Comparison of ENCODE assay signal across 12 cellular contexts in genomic region chr17:19341641-19342610, GRCh38. TPM values are rescaled to one million over a fixed set of nuclear protein-coding genes. Genes with fewer than 3 reads are reported as not detected.
DNase-seq lines count a peak whose midpoint lies in the region; ATAC-seq, FAIRE-seq and TF ChIP-seq lines count a peak whose summit lies in the region.
"Had no signal": no experiment of that assay in that cellular context is flagged by ENCODE, and none has a peak within 500 bp of the region (broad histone marks: within the 10 kb centered on the region; RNA-seq: fewer than 3 reads in every experiment).

No MANE protein-coding gene starts in this region.

- peaks cover 22% of the 10 kb centered on the region for H3K4me1 ChIP-seq in mesodermal cell (ENCODE audit: control insufficient read depth, insufficient read depth, low read length, poor library complexity, severe bottlenecking)

- no peak for DNase-seq in activated naive CD4-positive, alpha-beta T cell treated with anti-CD3 and anti-CD28 coated beads for 36 hours
- no peak for DNase-seq in activated naive CD4-positive, alpha-beta T cell treated with anti-CD3 and anti-CD28 coated beads, Interleukin-2, amount 50 U/mL, for 16 hours
- DNase-seq in bronchial epithelial cell (ENCODE audit: low read depth) (no peak), type B pancreatic cell (ENCODE audit: extremely low spot score, unreplicated experiment) (no peak), H4 (ENCODE audit: low spot score) (no peak)
- no peak for DNase-seq in activated CD4-positive, alpha-beta T cell treated with anti-CD3 and anti-CD28 coated beads for 4 hours
- DNase-seq: GF-D8; NCI-H187; stimulated activated CD4-positive, alpha-beta T cell treated with anti-CD3 and anti-CD28 coated beads, Interleukin-4, amount 100 ng/mL, for 4 hours had no signal

- no peaks in the 10 kb centered on the region for H3K9me3 ChIP-seq in mesodermal cell (ENCODE audit: control insufficient read depth, low read length)
- H3K9me3 ChIP-seq: neutrophil had no signal

- peak overlapping the region; percentile 12 for H3K27ac Mint-ChIP-seq in activated naive CD4-positive, alpha-beta T cell treated with anti-CD3 and anti-CD28 coated beads for 36 hours
- H3K27ac Mint-ChIP-seq in type B pancreatic cell = peak overlapping the region; percentile 55
- no peak overlapping the region for H3K27ac Mint-ChIP-seq in activated T-helper 17 cell treated with anti-CD3 and anti-CD28 coated beads, Interleukin-2, amount 50 U/mL, for 72 hours

- H3K9me3 Mint-ChIP-seq in activated naive CD4-positive, alpha-beta T cell treated with anti-CD3 and anti-CD28 coated beads for 36 hours = no peaks in the 10 kb centered on the region
- no peaks in the 10 kb centered on the region for H3K9me3 Mint-ChIP-seq in type B pancreatic cell
- no peaks in the 10 kb centered on the region for H3K9me3 Mint-ChIP-seq in activated T-helper 17 cell treated with anti-CD3 and anti-CD28 coated beads, Interleukin-2, amount 50 U/mL, for 72 hours

- intact Hi-C loops in activated naive CD4-positive, alpha-beta T cell treated with anti-CD3 and anti-CD28 coated beads for 36 hours (cut with micrococcal nuclease) = no loop called here

- no peaks in the 10 kb centered on the region for H3K36me3 ChIP-seq in bronchial epithelial cell (ENCODE audit: control insufficient read depth, insufficient read depth, low read length)
- H3K36me3 ChIP-seq in mesodermal cell (ENCODE audit: control insufficient read depth, insufficient read depth, low read length) = no peaks in the 10 kb centered on the region
- H3K36me3 ChIP-seq: neutrophil had no signal

- FAIRE-seq in bronchial epithelial cell (lab: Jason Lieb, UNC) = peak; percentile 43

- peaks cover 15% of the 10 kb centered on the region for H3K27me3 Mint-ChIP-seq in activated naive CD4-positive, alpha-beta T cell treated with anti-CD3 and anti-CD28 coated beads for 36 hours (ENCODE audit: low read depth)
- no peaks in the 10 kb centered on the region for H3K27me3 Mint-ChIP-seq in type B pancreatic cell
- peaks cover 22% of the 10 kb centered on the region for H3K27me3 Mint-ChIP-seq in activated T-helper 17 cell treated with anti-CD3 and anti-CD28 coated beads, Interleukin-2, amount 50 U/mL, for 72 hours

- CTCF ChIA-PET in activated naive CD4-positive, alpha-beta T cell treated with anti-CD3 and anti-CD28 coated beads for 36 hours (lab: Charles Lee) = interaction anchor here (1.4 kb wide), 1 partner anchor 106 kb away, joined by 4 read pairs; no protein-coding TSS in a partner anchor

- no peak overlapping the region for H3K4me3 ChIP-seq in bronchial epithelial cell (ENCODE audit: low read depth, low read length)
- H3K4me3 ChIP-seq in mesodermal cell (ENCODE audit: extremely low read depth, insufficient read depth, low read length, poor library complexity, severe bottlenecking) = no peak overlapping the region

- no peaks in the 10 kb centered on the region for H3K4me1 Mint-ChIP-seq in activated naive CD4-positive, alpha-beta T cell treated with anti-CD3 and anti-CD28 coated beads for 36 hours (ENCODE audit: low read depth)
- peaks cover 44% of the 10 kb centered on the region for H3K4me1 Mint-ChIP-seq in type B pancreatic cell (ENCODE audit: unreplicated experiment)
- H3K4me1 Mint-ChIP-seq in activated T-helper 17 cell treated with anti-CD3 and anti-CD28 coated beads, Interleukin-2, amount 50 U/mL, for 72 hours = no peaks in the 10 kb centered on the region

- peak overlapping the region; percentile 71 for H3K27ac ChIP-seq in mesodermal cell (ENCODE audit: low read depth, low read length, severe bottlenecking)
- H3K27ac ChIP-seq: neutrophil had no signal

- H3K4me3 Mint-ChIP-seq in activated naive CD4-positive, alpha-beta T cell treated with anti-CD3 and anti-CD28 coated beads for 36 hours = no peak overlapping the region
- no peak overlapping the region for H3K4me3 Mint-ChIP-seq in type B pancreatic cell
- no peak overlapping the region for H3K4me3 Mint-ChIP-seq in activated T-helper 17 cell treated with anti-CD3 and anti-CD28 coated beads, Interleukin-2, amount 50 U/mL, for 72 hours

- 81 to 83% methylated on average over 19 to 20 of the region's 20 CpGs for WGBS in mesodermal cell (ENCODE audit: insufficient coverage in 2 of 2), 2 experiments

- no peak for TF ChIP-seq CTCF in bronchial epithelial cell (IDR thresholded peaks at IDR 0.05; ENCODE audit: insufficient read depth, low read length, severe bottlenecking)
- no peak for TF ChIP-seq CTCF in type B pancreatic cell (conservative IDR thresholded peaks at IDR 0.05)

- no peak for ATAC-seq in activated T-helper 17 cell treated with anti-CD3 and anti-CD28 coated beads, Interleukin-2, amount 50 U/mL, for 72 hours (replicated peaks)

- H3K27me3 ChIP-seq in bronchial epithelial cell (ENCODE audit: control insufficient read depth, insufficient read depth, low read length) = no peaks in the 10 kb centered on the region

- no peaks in the 10 kb centered on the region for H3K36me3 Mint-ChIP-seq in activated naive CD4-positive, alpha-beta T cell treated with anti-CD3 and anti-CD28 coated beads for 36 hours (ENCODE audit: low read depth)
- H3K36me3 Mint-ChIP-seq in type B pancreatic cell = peaks cover 8% of the 10 kb centered on the region
- H3K36me3 Mint-ChIP-seq in activated T-helper 17 cell treated with anti-CD3 and anti-CD28 coated beads, Interleukin-2, amount 50 U/mL, for 72 hours (ENCODE audit: low read depth) = no peaks in the 10 kb centered on the region

RNA-seq across cellular contexts. Expression of gene B9D1, which starts 20.6 kb away (rescaled TPM):
- 1 to 10 TPM; 8.7 TPM for total RNA-seq in activated naive CD4-positive, alpha-beta T cell treated with anti-CD3 and anti-CD28 coated beads for 36 hours
- total RNA-seq in bronchial epithelial cell (12.4 and 28.0 TPM in 2 replicates), type B pancreatic cell (ENCODE audit: low replicate concordance) (13.8 and 23.2 TPM in 2 replicates)
- 21.5 TPM for polyA plus RNA-seq in mesodermal cell (2013, experiment 1 of 2)
- polyA plus RNA-seq in mesodermal cell (2013, experiment 2 of 2) = 18.5 TPM
- total RNA-seq in H4 (2014; rRNA removed; shearing (Covaris generic)) = 46.3 and 73.2 TPM in 2 replicates
- total RNA-seq in activated T-helper 17 cell treated with anti-CD3 and anti-CD28 coated beads, Interleukin-2, amount 50 U/mL, for 72 hours = 1 to 10 TPM; 2.8 to 3.4 TPM

RNA-seq across cellular contexts. Expression of gene MAPK7, which starts 36.4 kb away (rescaled TPM):
- 10 to 100 TPM in 1 of 2 experiments, 1 to 10 TPM in 1; 8.7 to 10.7 TPM for total RNA-seq in activated naive CD4-positive, alpha-beta T cell treated with anti-CD3 and anti-CD28 coated beads for 36 hours
- total RNA-seq in bronchial epithelial cell = 6.8 and 11.1 TPM in 2 replicates
- polyA plus RNA-seq in mesodermal cell (2013, experiment 1 of 2) = 20.5 TPM
- 19.8 TPM for polyA plus RNA-seq in mesodermal cell (2013, experiment 2 of 2)
- 32.1 and 44.3 TPM in 2 replicates for total RNA-seq in type B pancreatic cell (ENCODE audit: low replicate concordance)
- 6.2 and 31.0 TPM in 2 replicates for total RNA-seq in H4 (2014; rRNA removed; shearing (Covaris generic))
- total RNA-seq in activated T-helper 17 cell treated with anti-CD3 and anti-CD28 coated beads, Interleukin-2, amount 50 U/mL, for 72 hours = 10 to 100 TPM; 22.1 to 39.3 TPM

RNA-seq across cellular contexts. Expression of gene MFAP4, which starts 45.1 kb away (rescaled TPM):
- total RNA-seq in activated naive CD4-positive, alpha-beta T cell treated with anti-CD3 and anti-CD28 coated beads for 36 hours = not detected
- total RNA-seq in bronchial epithelial cell (0.26 TPM in 1 of 2 replicates, not detected in the other), type B pancreatic cell (ENCODE audit: low replicate concordance) (2.6 and 18.0 TPM in 2 replicates)
- polyA plus RNA-seq in mesodermal cell (2013, experiment 1 of 2) = 9.2 TPM
- polyA plus RNA-seq in mesodermal cell (2013, experiment 2 of 2) = 11.0 TPM
- 122 and 168 TPM in 2 replicates for total RNA-seq in H4 (2014; rRNA removed; shearing (Covaris generic))
- total RNA-seq in activated T-helper 17 cell treated with anti-CD3 and anti-CD28 coated beads, Interleukin-2, amount 50 U/mL, for 72 hours = not detected
